ENCODE assay signal across 15 cellular contexts in the genomic region with DNA sequence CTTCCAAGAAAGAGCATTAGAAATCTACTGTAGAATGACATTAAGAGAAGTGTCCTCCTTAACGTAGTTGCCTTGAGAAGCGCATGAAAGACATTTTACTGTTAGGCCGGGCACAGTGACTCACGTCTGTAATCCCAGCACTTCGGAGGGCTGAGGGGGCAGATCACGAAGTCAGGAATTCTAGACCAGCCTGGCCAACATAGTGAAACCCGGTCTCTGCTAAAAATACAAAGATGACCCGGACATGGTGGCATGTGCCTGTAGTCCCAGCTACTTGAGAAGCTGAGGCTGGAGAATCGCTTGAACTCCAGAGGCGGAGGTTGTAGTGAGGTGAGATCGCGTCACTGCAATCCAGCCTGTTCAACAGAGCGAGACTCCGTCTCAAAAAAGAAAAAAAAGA.
"Had no signal": no experiment of that assay in that cellular context is flagged by ENCODE, and none has a peak within 500 bp of the region (broad histone marks: within the 10 kb centered on the region; RNA-seq: fewer than 3 reads in every experiment).

No MANE protein-coding gene starts in this region.

- H3K4me1 Mint-ChIP-seq: neural crest cell had no signal

- H3K27ac Mint-ChIP-seq: activated naive CD4-positive, alpha-beta T cell treated with anti-CD3 and anti-CD28 coated beads, Interleukin-2, amount 50 U/mL, for 72 hours had no signal

- H3K9me3 Mint-ChIP-seq: activated naive CD4-positive, alpha-beta T cell treated with anti-CD3 and anti-CD28 coated beads, Interleukin-2, amount 50 U/mL, for 72 hours; neural crest cell had no signal

- H3K9me3 ChIP-seq: breast epithelium, esophagus squamous epithelium, left lung, ovary, thyroid gland had no signal

- H3K4me3 Mint-ChIP-seq: neural crest cell had no signal

- H3K36me3 Mint-ChIP-seq: activated naive CD4-positive, alpha-beta T cell treated with anti-CD3 and anti-CD28 coated beads, Interleukin-2, amount 50 U/mL, for 72 hours had no signal

- H3K4me1 ChIP-seq: breast epithelium, esophagus squamous epithelium, thyroid gland had no signal

- ATAC-seq: activated naive CD4-positive, alpha-beta T cell treated with anti-CD3 and anti-CD28 coated beads, Interleukin-2, amount 50 U/mL, for 72 hours had no signal

- DNase-seq: activated CD4-positive, alpha-beta T cell treated with anti-CD3 and anti-CD28 coated beads for 1 hour; activated CD4-positive, alpha-beta T cell treated with anti-CD3 and anti-CD28 coated beads, Interleukin-2, amount 50 U/mL, for 48 hours; activated effector memory CD4-positive, alpha-beta T cell treated with anti-CD3 and anti-CD28 coated beads, Interleukin-2, amount 50 U/mL, for 16 hours; aorta; esophagus squamous epithelium; foreskin fibroblast; left lung; ovary; stimulated activated CD4-positive, alpha-beta T cell treated with anti-CD3 and anti-CD28 coated beads, Interleukin-15, amount 100 ng/mL, for 24 hours; stimulated activated CD4-positive, alpha-beta T cell treated with anti-CD3 and anti-CD28 coated beads, Interleukin-4, amount 100 ng/mL, for 24 hours; T-helper 9 cell; thyroid gland had no signal

- H3K4me3 ChIP-seq: breast epithelium, esophagus squamous epithelium, left lung, ovary, thyroid gland had no signal

- H3K36me3 ChIP-seq: breast epithelium, esophagus squamous epithelium, left lung, ovary, thyroid gland had no signal

- H3K27me3 ChIP-seq: breast epithelium, left lung, ovary, thyroid gland had no signal

- H3K27ac ChIP-seq: breast epithelium, esophagus squamous epithelium, ovary, thyroid gland had no signal
